In the genomic region with DNA sequence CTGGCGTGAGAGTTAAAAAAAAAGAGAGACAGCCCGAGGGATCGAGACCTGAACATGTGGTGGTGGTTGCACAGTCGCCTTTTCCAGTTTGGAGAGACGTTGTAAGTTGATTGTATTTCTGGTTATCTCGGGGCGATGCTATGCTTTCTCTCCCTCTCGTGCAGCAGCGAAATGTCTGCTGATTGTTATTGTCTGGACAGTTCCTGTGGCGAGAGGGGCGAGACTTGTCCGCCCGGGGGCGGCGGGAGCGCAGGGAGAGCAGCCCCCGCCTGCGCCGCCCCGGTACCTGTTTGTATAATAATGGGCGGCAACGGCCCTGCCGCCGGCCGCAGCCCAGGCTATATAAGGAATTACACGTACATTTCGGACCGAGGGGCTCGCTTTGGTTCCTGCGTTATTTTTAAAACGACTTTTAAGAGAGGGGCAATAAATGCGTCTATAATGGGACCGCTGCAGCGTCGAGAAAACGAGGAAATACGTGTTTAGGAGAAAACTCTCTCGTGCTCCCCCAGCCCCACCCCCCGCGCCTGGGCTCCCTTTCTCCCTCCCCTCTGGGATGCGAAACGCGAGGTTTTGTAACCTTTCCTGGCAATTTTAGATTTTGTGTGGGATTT, we compare ENCODE assay signal across 8 cellular contexts. TPM values are rescaled to one million over a fixed set of nuclear protein-coding genes. Genes with fewer than 3 reads are reported as not detected.
DNase-seq lines count a peak whose midpoint lies in the region; ATAC-seq and TF ChIP-seq lines count a peak whose summit lies in the region.

No MANE protein-coding gene starts in this region.

- in situ Hi-C loops in G401 (cut with HindIII; ENCODE audit: low sequenced_read_pairs): no loop called here

- peaks cover 12% of the 10 kb centered on the region; the same call in 1 of the 2 replicates for H3K36me3 Mint-ChIP-seq in HFFc6 (ENCODE audit: low read depth)
- H3K36me3 Mint-ChIP-seq in activated naive CD4-positive, alpha-beta T cell treated with anti-CD3 and anti-CD28 coated beads, Interleukin-2, amount 10 ng/mL, durations not matched to agents 7 days and 5 days: peaks cover 12% of the 10 kb centered on the region

- H3K9me3 ChIP-seq in NT2/D1 (ENCODE audit: insufficient read depth, low read length) (no peaks in the 10 kb centered on the region), neutrophil (no peaks in the 10 kb centered on the region)

- peak overlapping the region; percentile 89 for H3K27ac Mint-ChIP-seq in HFFc6
- peak overlapping the region; percentile 98 for H3K27ac Mint-ChIP-seq in activated naive CD4-positive, alpha-beta T cell treated with anti-CD3 and anti-CD28 coated beads, Interleukin-2, amount 10 ng/mL, durations not matched to agents 7 days and 5 days

- H3K4me3 ChIP-seq in NT2/D1 (ENCODE audit: insufficient read length, low read depth) (peak overlapping the region; percentile 50), neutrophil (ENCODE audit: low read depth in 1 of 2, low read length in 1 of 2) (peak overlapping the region; percentile 79 to 93)

- CTCF ChIA-PET in activated naive CD4-positive, alpha-beta T cell treated with anti-CD3 and anti-CD28 coated beads, Interleukin-2, amount 10 ng/mL, durations not matched to agents 7 days and 5 days (lab: Charles Lee): interaction anchor here (0.7 to 1.2 kb wide), 3 partner anchors 102 to 172 kb away, joined by 3 read pairs; no protein-coding TSS in a partner anchor

- no peak for ATAC-seq in HG02970 (IDR thresholded peaks at IDR 0.05; ENCODE audit: low FRiP score, unreplicated experiment)

- no peaks in the 10 kb centered on the region for H3K9me3 Mint-ChIP-seq in HFFc6
- H3K9me3 Mint-ChIP-seq in activated naive CD4-positive, alpha-beta T cell treated with anti-CD3 and anti-CD28 coated beads, Interleukin-2, amount 10 ng/mL, durations not matched to agents 7 days and 5 days: no peaks in the 10 kb centered on the region

- H3K27me3 ChIP-seq in NT2/D1 (ENCODE audit: insufficient read depth, insufficient read length) (peaks cover 19% of the 10 kb centered on the region), neutrophil (no peaks in the 10 kb centered on the region)

- H3K4me1 ChIP-seq in NT2/D1 (ENCODE audit: insufficient read depth, insufficient read length) (no peaks in the 10 kb centered on the region), neutrophil (ENCODE audit: control insufficient read depth in 1 of 2, insufficient read depth in 1 of 2, low read depth in 1 of 2, low read length in 1 of 2) (peaks cover 24 to 29% of the 10 kb centered on the region in 2 experiments)

- no peaks in the 10 kb centered on the region for H3K36me3 ChIP-seq in NT2/D1 (ENCODE audit: insufficient read depth, insufficient read length, low read length)
- no peaks in the 10 kb centered on the region for H3K36me3 ChIP-seq in neutrophil

- peaks cover 1% of the 10 kb centered on the region; the same call in 1 of the 2 replicates for H3K27me3 Mint-ChIP-seq in HFFc6 (ENCODE audit: insufficient read depth)
- peaks cover 4% of the 10 kb centered on the region for H3K27me3 Mint-ChIP-seq in activated naive CD4-positive, alpha-beta T cell treated with anti-CD3 and anti-CD28 coated beads, Interleukin-2, amount 10 ng/mL, durations not matched to agents 7 days and 5 days

- peak overlapping the region; percentile 98 for H3K4me3 Mint-ChIP-seq in HFFc6
- peak overlapping the region; percentile 81 for H3K4me3 Mint-ChIP-seq in activated naive CD4-positive, alpha-beta T cell treated with anti-CD3 and anti-CD28 coated beads, Interleukin-2, amount 10 ng/mL, durations not matched to agents 7 days and 5 days

- DNase-seq in G401 (ENCODE audit: low spot score): peak; percentile 67
- DNase-seq in HFFc6: peak; percentile 17
- DNase-seq in NT2/D1 (ENCODE audit: low read depth, low spot score): no peak
- peak; percentile 43 for DNase-seq in activated naive CD4-positive, alpha-beta T cell treated with anti-CD3 and anti-CD28 coated beads, Interleukin-2, amount 10 ng/mL, durations not matched to agents 7 days and 5 days
- DNase-seq in globus pallidus (ENCODE audit: low spot score): peak; percentile 20
- no peak for DNase-seq in NCI-H1436 (lab: John Stamatoyannopoulos, UW)

- TF ChIP-seq CTCF in HFFc6 (IDR thresholded peaks at IDR 0.05) (peak; percentile 32), neutrophil (IDR thresholded peaks at IDR 0.05) (no peak)

- peak overlapping the region; percentile 32 for H3K9ac ChIP-seq in NT2/D1 (ENCODE audit: insufficient read length, low read depth)

- peaks cover 70% of the 10 kb centered on the region for H3K4me1 Mint-ChIP-seq in HFFc6 (ENCODE audit: low read depth)
- peaks cover 45% of the 10 kb centered on the region for H3K4me1 Mint-ChIP-seq in activated naive CD4-positive, alpha-beta T cell treated with anti-CD3 and anti-CD28 coated beads, Interleukin-2, amount 10 ng/mL, durations not matched to agents 7 days and 5 days

- peak overlapping the region; percentile 98 for H3K27ac ChIP-seq in neutrophil

RNA-seq across cellular contexts. Expression of a gene that starts 1.7 kb away (rescaled TPM):
- 25.3 and 32.9 TPM in 2 replicates for total RNA-seq in G401 (2014; rRNA removed; shearing (Covaris generic))
- 10 to 100 TPM; 46.2 to 59.5 (median 53.2) TPM for total RNA-seq in HFFc6 (2021; fragmentation: NEBNext Ultra II Directional; extraction: Animal tissue kit (Norgen Biotek cat#: 25700))

Comparison
In these comparisons a context has a peak if more than half of its experiments do, and no peak if none do; other contexts are left out.
1. DNase-seq: peak in G401 (single experiment), HFFc6 (single experiment), activated naive CD4-positive, alpha-beta T cell treated with anti-CD3 and anti-CD28 coated beads, Interleukin-2, amount 10 ng/mL, durations not matched to agents 7 days and 5 days (single experiment) and globus pallidus (single experiment); none in NT2/D1 (single experiment) and NCI-H1436 (single experiment).